8 cellular contexts compared by ENCODE assay signal in genomic region chr4:142817442-142817841, GRCh38. TPM values are rescaled to one million over a fixed set of nuclear protein-coding genes. Genes with fewer than 3 reads are reported as not detected.
A peak's percentile ranks its signal among the peaks of the same experiment; 100 is the strongest.
DNase-seq lines count a peak whose midpoint lies in the region; ATAC-seq, FAIRE-seq and TF ChIP-seq lines count a peak whose summit lies in the region.

No MANE protein-coding gene starts in this region.

- H3K27me3 ChIP-seq in kidney epithelial cell (ENCODE audit: control insufficient read depth, insufficient read depth, low read length) = no peaks in the 10 kb centered on the region
- H3K27me3 ChIP-seq in HepG2 (ENCODE audit: control insufficient read depth in 1 of 2, insufficient read depth in 2 of 2, low read length in 2 of 2) = no peaks in the 10 kb centered on the region; a peak in 1 of 5 replicates

- no peak overlapping the region for H3K9ac ChIP-seq in HepG2 (ENCODE audit: insufficient read depth, low read depth, low read length)

- no peaks in the 10 kb centered on the region for H3K27me3 Mint-ChIP-seq in activated T-helper 1 cell treated with anti-CD3 and anti-CD28 coated beads, Interleukin-12 subunit alpha, Interleukin-12 subunit beta, Interleukin-2, Interleukin-4 antibody, amounts not matched to agents 30 ng/mL and 10 ng/mL and 1 ng/mL, durations not matched to agents 14 hours and 24 hours and 36 hours (ENCODE audit: insufficient read depth)

- H3K27ac Mint-ChIP-seq in activated T-helper 1 cell treated with anti-CD3 and anti-CD28 coated beads, Interleukin-12 subunit alpha, Interleukin-12 subunit beta, Interleukin-2, Interleukin-4 antibody, amounts not matched to agents 30 ng/mL and 10 ng/mL and 1 ng/mL, durations not matched to agents 14 hours and 24 hours and 36 hours = peak overlapping the region; percentile 61

- POLR2A ChIA-PET in HepG2 (lab: Yijun Ruan, JAX) = no interaction called here

- H3K4me3 Mint-ChIP-seq in activated T-helper 1 cell treated with anti-CD3 and anti-CD28 coated beads, Interleukin-12 subunit alpha, Interleukin-12 subunit beta, Interleukin-2, Interleukin-4 antibody, amounts not matched to agents 30 ng/mL and 10 ng/mL and 1 ng/mL, durations not matched to agents 14 hours and 24 hours and 36 hours = peak overlapping the region; percentile 6

- BruUV-seq in HepG2 (replicated peaks; lab: Mats Ljungman, UMichigan) = no TSS peak

- H3K4me1 Mint-ChIP-seq in activated T-helper 1 cell treated with anti-CD3 and anti-CD28 coated beads, Interleukin-12 subunit alpha, Interleukin-12 subunit beta, Interleukin-2, Interleukin-4 antibody, amounts not matched to agents 30 ng/mL and 10 ng/mL and 1 ng/mL, durations not matched to agents 14 hours and 24 hours and 36 hours (ENCODE audit: low read depth) = peaks cover 21% of the 10 kb centered on the region

- no peaks in the 10 kb centered on the region for H3K9me3 ChIP-seq in HepG2 (ENCODE audit: low read length)

- H3K4me3 ChIP-seq in kidney epithelial cell (ENCODE audit: low read depth, low read length) (no peak overlapping the region), HepG2 (replicated peaks in 1 of 3; ENCODE audit: insufficient read depth in 1 of 3, low read depth in 2 of 3, low read length in 3 of 3) (no peak overlapping the region)

- in situ Hi-C loops in ACHN (cut with HindIII; ENCODE audit: low pct_ligation_motif_present, low pct_unique_long_range_greater_than_20kb, low sequenced_read_pairs) = no loop called here
- in situ Hi-C loops in HepG2 (cut with HindIII; ENCODE audit: extremely low pct_ligation_motif_present, low pct_unique_long_range_greater_than_20kb) = no loop called here

- H3K4me2 ChIP-seq in HepG2 (ENCODE audit: low read depth, low read length) = no peak overlapping the region

- no peak overlapping the region for H3K27ac ChIP-seq in HepG2 (ENCODE audit: extremely low read length, insufficient read depth, low read length)

- H2AFZ ChIP-seq in HepG2 (ENCODE audit: low read length) = no peak overlapping the region

- no peak for FAIRE-seq in HepG2 (lab: Jason Lieb, UNC)

- TF ChIP-seq CTCF in kidney epithelial cell (IDR thresholded peaks at IDR 0.05; ENCODE audit: insufficient read depth, low read length, poor library complexity, severe bottlenecking) (no peak), HepG2 (CRISPR knock-in tag; IDR thresholded peaks at IDR 0.05) (no peak)

- intact Hi-C loops in activated T-helper 1 cell treated with anti-CD3 and anti-CD28 coated beads, Interleukin-12 subunit alpha, Interleukin-12 subunit beta, Interleukin-2, Interleukin-4 antibody, amounts not matched to agents 30 ng/mL and 10 ng/mL and 1 ng/mL, durations not matched to agents 14 hours and 24 hours and 36 hours (cut with micrococcal nuclease) = loop anchor here (2.0 to 5.0 kb wide), 2 partner anchors 29 to 465 kb away; partner anchors contain the start of gene INPP4B
- intact Hi-C loops in HepG2 (cut with micrococcal nuclease; ENCODE audit: unreplicated experiment) = no loop called here

- ATAC-seq in HepG2 (no peak), GM21526 (IDR thresholded peaks at IDR 0.05; ENCODE audit: low FRiP score, unreplicated experiment) (no peak)

- H3K36me3 Mint-ChIP-seq in activated T-helper 1 cell treated with anti-CD3 and anti-CD28 coated beads, Interleukin-12 subunit alpha, Interleukin-12 subunit beta, Interleukin-2, Interleukin-4 antibody, amounts not matched to agents 30 ng/mL and 10 ng/mL and 1 ng/mL, durations not matched to agents 14 hours and 24 hours and 36 hours (ENCODE audit: low read depth) = no peaks in the 10 kb centered on the region

- 1% methylated on average over 6 of the region's 6 CpGs for WGBS in HepG2 (ENCODE audit: low lambda C conversion rate)

- no peaks in the 10 kb centered on the region for H3K4me1 ChIP-seq in HepG2 (ENCODE audit: insufficient read depth, low read length)

- no peaks in the 10 kb centered on the region for H3K79me2 ChIP-seq in HepG2 (ENCODE audit: insufficient read depth, low read length)

- CTCF ChIA-PET in HepG2 (lab: Yijun Ruan, JAX; ENCODE audit: low intra/inter-chr PET ratio, low total read pairs) = no interaction called here

- TF ChIP-seq POLR2A in HepG2 (IDR thresholded peaks at IDR 0.05; ENCODE audit: insufficient read depth in 1 of 2, low read depth in 2 of 2, low read length in 2 of 2) = no peak

- TF ChIP-seq EP300 in HepG2 (IDR thresholded peaks at IDR 0.05; ENCODE audit: low read depth in 2 of 2, low read length in 2 of 2) (no peak), HepG2 (CRISPR knock-in tag; IDR thresholded peaks at IDR 0.05; ENCODE audit: borderline replicate concordance) (no peak)

- H3K9me3 Mint-ChIP-seq in activated T-helper 1 cell treated with anti-CD3 and anti-CD28 coated beads, Interleukin-12 subunit alpha, Interleukin-12 subunit beta, Interleukin-2, Interleukin-4 antibody, amounts not matched to agents 30 ng/mL and 10 ng/mL and 1 ng/mL, durations not matched to agents 14 hours and 24 hours and 36 hours = no peaks in the 10 kb centered on the region

- no peak for TF ChIP-seq RAD21 in HepG2 (CRISPR knock-in tag; IDR thresholded peaks at IDR 0.05)

- H3K36me3 ChIP-seq in kidney epithelial cell (ENCODE audit: control insufficient read depth, insufficient read depth, low read length) = no peaks in the 10 kb centered on the region
- no peaks in the 10 kb centered on the region for H3K36me3 ChIP-seq in HepG2 (replicated peaks in 1 of 2; ENCODE audit: control insufficient read depth in 1 of 2, insufficient read depth in 2 of 2, low read length in 2 of 2)

- no peaks in the 10 kb centered on the region for H4K20me1 ChIP-seq in HepG2 (ENCODE audit: insufficient read depth, low read length)

- DNase-seq in ACHN (peak; percentile 62), LHCN-M2 (ENCODE audit: low read depth) (peak; percentile 95), kidney epithelial cell (ENCODE audit: low read depth) (peak; percentile 86), SHP77 (lab: John Stamatoyannopoulos, UW) (no peak), HepG2 (ENCODE audit: low spot score) (no peak), hippocampal formation (lab: John Stamatoyannopoulos, UW) (no peak)
- DNase-seq in activated T-helper 1 cell treated with anti-CD3 and anti-CD28 coated beads, Interleukin-12 subunit alpha, Interleukin-12 subunit beta, Interleukin-2, Interleukin-4 antibody, amounts not matched to agents 30 ng/mL and 10 ng/mL and 1 ng/mL, durations not matched to agents 14 hours and 24 hours and 36 hours (ENCODE audit: low spot score) = no peak

TF ChIP-seq in HepG2, 621 proteins besides CTCF, POLR2A, EP300 and RAD21 (continues in another document):
- TF ChIP-seq PREB (CRISPR knock-in tag; IDR thresholded peaks at IDR 0.05) = no peak

RNA-seq across cellular contexts. Expression of gene INPP4B, which starts 28.7 kb away (rescaled TPM):
- 17.2 and 23.0 TPM in 2 replicates for total RNA-seq in LHCN-M2 (2014; rRNA removed)
- 8.0 TPM for polyA plus RNA-seq in LHCN-M2 (2012)
- total RNA-seq in activated T-helper 1 cell treated with anti-CD3 and anti-CD28 coated beads, Interleukin-12 subunit alpha, Interleukin-12 subunit beta, Interleukin-2, Interleukin-4 antibody, amounts not matched to agents 30 ng/mL and 10 ng/mL and 1 ng/mL, durations not matched to agents 14 hours and 24 hours and 36 hours = 16.8 and 19.3 TPM in 2 replicates
- total RNA-seq in kidney epithelial cell = 10.9 and 11.6 TPM in 2 replicates
- total RNA-seq in HepG2 (2016; rRNA removed; fragmentation: Illumina TruSeq; extraction: Trizol) = not detected in 2 replicates
- total RNA-seq in HepG2 (2016; cell fraction: cytosol; rRNA removed; fragmentation: Illumina TruSeq; extraction: Trizol; ENCODE audit: low read depth) = not detected in 2 replicates
- not detected in 2 replicates for total RNA-seq in HepG2 (2016; cell fraction: insoluble cytoplasmic fraction; rRNA removed; fragmentation: Illumina TruSeq; extraction: Trizol)
- not detected in 2 replicates for total RNA-seq in HepG2 (2016; cell fraction: membrane; rRNA removed; fragmentation: Illumina TruSeq; extraction: Trizol)
- not detected in 2 replicates for total RNA-seq in HepG2 (2016; cell fraction: nucleus; rRNA removed; fragmentation: Illumina TruSeq; extraction: Trizol)
- polyA plus RNA-seq in HepG2 (2011; rRNA removed) = not detected in 2 replicates
- not detected in 2 replicates for polyA plus RNA-seq in HepG2 (2011; cell fraction: cytosol; rRNA removed)
- not detected in 2 replicates for polyA plus RNA-seq in HepG2 (2011; cell fraction: nucleus; rRNA removed)
- polyA plus RNA-seq in HepG2 (2012) = not detected in 2 replicates
- polyA plus RNA-seq in HepG2 (2016; cell fraction: cytosol; fragmentation: Illumina TruSeq; extraction: Trizol; ENCODE audit: low read depth) = not detected in 2 replicates
- not detected in 2 replicates for polyA plus RNA-seq in HepG2 (2016; cell fraction: insoluble cytoplasmic fraction; fragmentation: Illumina TruSeq; extraction: Trizol; ENCODE audit: low read depth)
- polyA plus RNA-seq in HepG2 (2016; cell fraction: membrane; fragmentation: Illumina TruSeq; extraction: Trizol; ENCODE audit: low read depth) = not detected in 2 replicates
- polyA plus RNA-seq in HepG2 (2016; cell fraction: nucleus; fragmentation: Illumina TruSeq; extraction: Trizol; ENCODE audit: insufficient read depth, low read depth) = not detected in 2 replicates
- polyA minus RNA-seq in HepG2 (2011; rRNA and poly(A)+ RNA removed; ENCODE audit: low replicate concordance) = 0.14 TPM in 1 of 2 replicates, not detected in the other
- polyA minus RNA-seq in HepG2 (2011; cell fraction: cytosol; rRNA and poly(A)+ RNA removed) = not detected in 2 replicates
- not detected in 2 replicates for polyA minus RNA-seq in HepG2 (2011; cell fraction: nucleus; rRNA and poly(A)+ RNA removed)

Comparison
In these comparisons a context has a peak if more than half of its experiments do, and no peak if none do; other contexts are left out.
1. DNase-seq: peak in ACHN (single experiment), LHCN-M2 (single experiment) and kidney epithelial cell (single experiment); none in activated T-helper 1 cell treated with anti-CD3 and anti-CD28 coated beads, Interleukin-12 subunit alpha, Interleukin-12 subunit beta, Interleukin-2, Interleukin-4 antibody, amounts not matched to agents 30 ng/mL and 10 ng/mL and 1 ng/mL, durations not matched to agents 14 hours and 24 hours and 36 hours (single experiment), SHP77 (0 of 2), HepG2 (single experiment) and hippocampal formation (0 of 2).
2. RNA of gene INPP4B, which starts 28.7 kb away (total RNA-seq): 17.2 to 23.0 TPM in LHCN-M2, 16.8 to 19.3 TPM in activated T-helper 1 cell treated with anti-CD3 and anti-CD28 coated beads, Interleukin-12 subunit alpha, Interleukin-12 subunit beta, Interleukin-2, Interleukin-4 antibody, amounts not matched to agents 30 ng/mL and 10 ng/mL and 1 ng/mL, durations not matched to agents 14 hours and 24 hours and 36 hours and 10.9 to 11.6 TPM in kidney epithelial cell; not detected in HepG2; every median in the first group is over 10 times any median in the second.